1 cellular context compared by ENCODE assay signal in genomic region chr9:104093647-104094533, GRCh38.
TF ChIP-seq lines count a peak whose summit lies in the region.

TSS of gene SMC2 (plus strand) at chr9:104094309. CDS start at chr9:104095385, 1,076 bp downstream.

TF ChIP-seq in GM12878, 131 proteins besides CTCF, POLR2A, EP300 and RAD21 (continued from another document and continues in another):
- 0 out of 2 replicates have a peak, but pooled peaks have one; percentile 43 for TF ChIP-seq ZNF687 (IDR thresholded peaks at IDR 0.05)
- TF ChIP-seq, protein P1, sequence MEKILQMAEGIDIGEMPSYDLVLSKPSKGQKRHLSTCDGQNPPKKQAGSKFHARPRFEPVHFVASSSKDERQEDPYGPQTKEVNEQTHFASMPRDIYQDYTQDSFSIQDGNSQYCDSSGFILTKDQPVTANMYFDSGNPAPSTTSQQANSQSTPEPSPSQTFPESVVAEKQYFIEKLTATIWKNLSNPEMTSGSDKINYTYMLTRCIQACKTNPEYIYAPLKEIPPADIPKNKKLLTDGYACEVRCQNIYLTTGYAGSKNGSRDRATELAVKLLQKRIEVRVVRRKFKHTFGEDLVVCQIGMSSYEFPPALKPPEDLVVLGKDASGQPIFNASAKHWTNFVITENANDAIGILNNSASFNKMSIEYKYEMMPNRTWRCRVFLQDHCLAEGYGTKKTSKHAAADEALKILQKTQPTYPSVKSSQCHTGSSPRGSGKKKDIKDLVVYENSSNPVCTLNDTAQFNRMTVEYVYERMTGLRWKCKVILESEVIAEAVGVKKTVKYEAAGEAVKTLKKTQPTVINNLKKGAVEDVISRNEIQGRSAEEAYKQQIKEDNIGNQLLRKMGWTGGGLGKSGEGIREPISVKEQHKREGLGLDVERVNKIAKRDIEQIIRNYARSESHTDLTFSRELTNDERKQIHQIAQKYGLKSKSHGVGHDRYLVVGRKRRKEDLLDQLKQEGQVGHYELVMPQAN (conservative IDR thresholded peaks at IDR 0.05): peak; percentile 100
- no peak for TF ChIP-seq CHD4 (IDR thresholded peaks at IDR 0.05)
- no peak for TF ChIP-seq MLLT1 (IDR thresholded peaks at IDR 0.05)
- no peak for TF ChIP-seq GABPA (IDR thresholded peaks at IDR 0.05; ENCODE audit: low read depth)
- no peak for TF ChIP-seq ZNF274 (IDR thresholded peaks at IDR 0.05; ENCODE audit: insufficient read depth, insufficient read length)
- peak; percentile 100 for TF ChIP-seq SIN3A (IDR thresholded peaks at IDR 0.05; ENCODE audit: low read depth, low read length)
- peak; percentile 94 for TF ChIP-seq POLR2AphosphoS5 (IDR thresholded peaks at IDR 0.05; ENCODE audit: low read length)
- no peak for TF ChIP-seq PBX3 (IDR thresholded peaks at IDR 0.05; ENCODE audit: insufficient replicate concordance, low read depth, low read length)
- TF ChIP-seq ZNF622 (IDR thresholded peaks at IDR 0.05): no peak
- no peak for TF ChIP-seq NFXL1 (IDR thresholded peaks at IDR 0.05; ENCODE audit: borderline replicate concordance)
- TF ChIP-seq SMC3 (IDR thresholded peaks at IDR 0.05; ENCODE audit: borderline replicate concordance, low read length): no peak
- peak; percentile 97 for TF ChIP-seq STAT1 (conservative IDR thresholded peaks at IDR 0.05)
- TF ChIP-seq JUNB (IDR thresholded peaks at IDR 0.05): no peak
- no peak for TF ChIP-seq DPF2 (IDR thresholded peaks at IDR 0.05)
- no peak for TF ChIP-seq CBX3 (IDR thresholded peaks at IDR 0.05; ENCODE audit: borderline replicate concordance, low read depth)
- TF ChIP-seq ZNF207 (IDR thresholded peaks at IDR 0.05; ENCODE audit: borderline replicate concordance): peak; percentile 97
- TF ChIP-seq MEF2A (IDR thresholded peaks at IDR 0.05; ENCODE audit: insufficient read depth, low read depth, low read length): no peak
- TF ChIP-seq PML (IDR thresholded peaks at IDR 0.05; ENCODE audit: low read length): peak; percentile 94
- no peak for TF ChIP-seq REST (IDR thresholded peaks at IDR 0.05; ENCODE audit: low read depth, low read length)
- TF ChIP-seq SIX5 (IDR thresholded peaks at IDR 0.05; ENCODE audit: low read depth, low read length, severe bottlenecking): no peak
- TF ChIP-seq STAT3 (IDR thresholded peaks at IDR 0.05; ENCODE audit: low read depth, low read length): no peak
- TF ChIP-seq NR2C1 (IDR thresholded peaks at IDR 0.05): peak; percentile 63
- TF ChIP-seq BMI1 (IDR thresholded peaks at IDR 0.05; ENCODE audit: borderline replicate concordance): no peak
- TF ChIP-seq E4F1 (IDR thresholded peaks at IDR 0.05; ENCODE audit: borderline replicate concordance, partially characterized antibody): no peak
- TF ChIP-seq SMAD1 (IDR thresholded peaks at IDR 0.05; ENCODE audit: low read depth, partially characterized antibody): no peak
- TF ChIP-seq RUNX3 (IDR thresholded peaks at IDR 0.05; ENCODE audit: low read length): peak; percentile 40; the same call in 1 of the 2 replicates
- TF ChIP-seq PAX8 (IDR thresholded peaks at IDR 0.05): no peak
- TF ChIP-seq ZNF384 (IDR thresholded peaks at IDR 0.05; ENCODE audit: borderline replicate concordance, low read depth, low read length): no peak
- no peak for TF ChIP-seq ZBED1 (IDR thresholded peaks at IDR 0.05; ENCODE audit: borderline replicate concordance)
- no peak for TF ChIP-seq KAT2A (conservative IDR thresholded peaks at IDR 0.05; ENCODE audit: control insufficient read depth, low read depth, low read length)
- TF ChIP-seq HSF1 (IDR thresholded peaks at IDR 0.05; ENCODE audit: low read depth, low read length): no peak
- TF ChIP-seq TCF12 (IDR thresholded peaks at IDR 0.05; ENCODE audit: low read depth, low read length): no peak
- no peak for TF ChIP-seq RFX5 (IDR thresholded peaks at IDR 0.05; ENCODE audit: low read depth, low read length)
- TF ChIP-seq, protein P2, sequence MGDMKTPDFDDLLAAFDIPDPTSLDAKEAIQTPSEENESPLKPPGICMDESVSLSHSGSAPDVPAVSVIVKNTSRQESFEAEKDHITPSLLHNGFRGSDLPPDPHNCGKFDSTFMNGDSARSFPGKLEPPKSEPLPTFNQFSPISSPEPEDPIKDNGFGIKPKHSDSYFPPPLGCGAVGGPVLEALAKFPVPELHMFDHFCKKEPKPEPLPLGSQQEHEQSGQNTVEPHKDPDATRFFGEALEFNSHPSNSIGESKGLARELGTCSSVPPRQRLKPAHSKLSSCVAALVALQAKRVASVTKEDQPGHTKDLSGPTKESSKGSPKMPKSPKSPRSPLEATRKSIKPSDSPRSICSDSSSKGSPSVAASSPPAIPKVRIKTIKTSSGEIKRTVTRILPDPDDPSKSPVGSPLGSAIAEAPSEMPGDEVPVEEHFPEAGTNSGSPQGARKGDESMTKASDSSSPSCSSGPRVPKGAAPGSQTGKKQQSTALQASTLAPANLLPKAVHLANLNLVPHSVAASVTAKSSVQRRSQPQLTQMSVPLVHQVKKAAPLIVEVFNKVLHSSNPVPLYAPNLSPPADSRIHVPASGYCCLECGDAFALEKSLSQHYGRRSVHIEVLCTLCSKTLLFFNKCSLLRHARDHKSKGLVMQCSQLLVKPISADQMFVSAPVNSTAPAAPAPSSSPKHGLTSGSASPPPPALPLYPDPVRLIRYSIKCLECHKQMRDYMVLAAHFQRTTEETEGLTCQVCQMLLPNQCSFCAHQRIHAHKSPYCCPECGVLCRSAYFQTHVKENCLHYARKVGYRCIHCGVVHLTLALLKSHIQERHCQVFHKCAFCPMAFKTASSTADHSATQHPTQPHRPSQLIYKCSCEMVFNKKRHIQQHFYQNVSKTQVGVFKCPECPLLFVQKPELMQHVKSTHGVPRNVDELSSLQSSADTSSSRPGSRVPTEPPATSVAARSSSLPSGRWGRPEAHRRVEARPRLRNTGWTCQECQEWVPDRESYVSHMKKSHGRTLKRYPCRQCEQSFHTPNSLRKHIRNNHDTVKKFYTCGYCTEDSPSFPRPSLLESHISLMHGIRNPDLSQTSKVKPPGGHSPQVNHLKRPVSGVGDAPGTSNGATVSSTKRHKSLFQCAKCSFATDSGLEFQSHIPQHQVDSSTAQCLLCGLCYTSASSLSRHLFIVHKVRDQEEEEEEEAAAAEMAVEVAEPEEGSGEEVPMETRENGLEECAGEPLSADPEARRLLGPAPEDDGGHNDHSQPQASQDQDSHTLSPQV (IDR thresholded peaks at IDR 0.05): peak; percentile 74; the same call in 1 of the 2 replicates
- TF ChIP-seq HCFC1 (IDR thresholded peaks at IDR 0.05; ENCODE audit: low read length): peak; percentile 63
